34 cellular contexts compared by ENCODE assay signal in the genomic region with DNA sequence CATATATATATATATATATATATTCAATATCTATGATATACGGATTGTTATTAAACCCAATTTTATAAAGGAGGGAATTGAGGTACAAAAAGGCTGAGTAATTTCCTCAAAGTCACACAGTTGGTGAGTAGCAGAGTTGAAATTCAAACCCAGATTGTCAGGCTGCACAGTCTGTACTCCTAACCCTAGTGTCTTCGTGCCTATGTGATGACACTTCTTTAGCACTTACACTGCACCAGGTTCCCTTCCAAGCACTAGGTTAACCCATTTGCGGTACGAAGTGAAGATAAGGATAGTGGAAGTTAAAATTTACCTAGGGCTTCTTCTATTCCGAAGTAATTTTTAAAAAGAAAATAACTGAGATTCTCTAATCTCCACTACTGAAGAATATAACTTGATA.
"Had no signal": no experiment of that assay in that cellular context is flagged by ENCODE, and none has a peak within 500 bp of the region (broad histone marks: within the 10 kb centered on the region; RNA-seq: fewer than 3 reads in every experiment).

No MANE protein-coding gene starts in this region.

- DNase-seq: activated effector memory CD4-positive, alpha-beta T cell treated with anti-CD3 and anti-CD28 coated beads, Interleukin-2, amount 50 U/mL, for 16 hours; activated effector memory CD4-positive, alpha-beta T cell treated with Interleukin-2 at 50 U/mL for 16 hours; activated gamma-delta T cell; activated gamma-delta T cell treated with Interleukin-2 at 50 U/mL for 16 hours; activated naive CD4-positive, alpha-beta T cell; activated naive CD4-positive, alpha-beta T cell treated with anti-CD3 and anti-CD28 coated beads for 36 hours; activated naive CD4-positive, alpha-beta T cell treated with anti-CD3 and anti-CD28 coated beads, Interleukin-2, amount 10 ng/mL, durations not matched to agents 7 days and 5 days; activated naive CD4-positive, alpha-beta T cell treated with anti-CD3 and anti-CD28 coated beads, Interleukin-2, amount 50 U/mL, for 16 hours; activated naive CD4-positive, alpha-beta T cell treated with Interleukin-2 at 50 U/mL for 16 hours; activated naive CD8-positive, alpha-beta T cell treated with anti-CD3 and anti-CD28 coated beads for 36 hours; activated naive CD8-positive, alpha-beta T cell treated with anti-CD3 and anti-CD28 coated beads, Interleukin-2, amount 10 ng/mL, durations not matched to agents 7 days and 5 days; activated naive CD8-positive, alpha-beta T cell treated with anti-CD3 and anti-CD28 coated beads, Interleukin-2, amount 50 U/mL, for 24 hours; activated T-cell treated with anti-CD3 and anti-CD28 coated beads, Interleukin-2, amount 50 U/mL, for 1 hour; activated T-cell treated with anti-CD3 and anti-CD28 coated beads, Interleukin-2, amount 50 U/mL, for 24 hours; activated T-cell treated with anti-CD3 and anti-CD28 coated beads, Interleukin-2, amount 50 U/mL, for 4 hours; activated T-cell treated with anti-CD3 and anti-CD28 coated beads, Interleukin-2, amount 50 U/mL, for 48 hours; activated T-cell treated with anti-CD3 and anti-CD28 coated beads, Interleukin-2, amount 50 U/mL, for 72 hours; adrenal gland; amniotic stem cell; amygdala; anterior cingulate cortex; aorta; body of pancreas; brain microvascular endothelial cell; caudate nucleus; central memory CD4-positive, alpha-beta T cell; cerebellar nuclear complex had no signal

- FAIRE-seq: astrocyte, bronchial epithelial cell had no signal

- H3K4me1 ChIP-seq: adrenal gland, ascending aorta, body of pancreas, breast epithelium had no signal

- H3K4me3 ChIP-seq: adrenal gland, ascending aorta, body of pancreas, breast epithelium, cardiac muscle cell had no signal

- H3K27me3 ChIP-seq: adrenal gland, ascending aorta, body of pancreas, brain microvascular endothelial cell, breast epithelium, cardiac muscle cell had no signal

- ATAC-seq: activated naive CD4-positive, alpha-beta T cell treated with anti-CD3 and anti-CD28 coated beads, Interleukin-2, amount 50 U/mL, for 72 hours; activated naive CD8-positive, alpha-beta T cell treated with anti-CD3 and anti-CD28 coated beads, Interleukin-2, amount 50 U/mL, for 24 hours; activated T-cell treated with anti-CD3 and anti-CD28 coated beads, Interleukin-2, amount 50 U/mL, for 4 hours; activated T-cell treated with anti-CD3 and anti-CD28 coated beads, Interleukin-2, amount 50 U/mL, for 72 hours; activated T-helper 17 cell treated with anti-CD3 and anti-CD28 coated beads, Interleukin-2, amount 50 U/mL, for 72 hours; body of pancreas had no signal

- H3K9me3 ChIP-seq: adrenal gland, ascending aorta, body of pancreas, breast epithelium had no signal

- H3K36me3 ChIP-seq: adrenal gland, ascending aorta, brain microvascular endothelial cell, breast epithelium, cardiac muscle cell had no signal

- H3K27ac ChIP-seq: adrenal gland, ascending aorta, body of pancreas, brain microvascular endothelial cell, breast epithelium, cardiac muscle cell had no signal
